ENCODE assay signal across 29 cellular contexts in the genomic region with DNA sequence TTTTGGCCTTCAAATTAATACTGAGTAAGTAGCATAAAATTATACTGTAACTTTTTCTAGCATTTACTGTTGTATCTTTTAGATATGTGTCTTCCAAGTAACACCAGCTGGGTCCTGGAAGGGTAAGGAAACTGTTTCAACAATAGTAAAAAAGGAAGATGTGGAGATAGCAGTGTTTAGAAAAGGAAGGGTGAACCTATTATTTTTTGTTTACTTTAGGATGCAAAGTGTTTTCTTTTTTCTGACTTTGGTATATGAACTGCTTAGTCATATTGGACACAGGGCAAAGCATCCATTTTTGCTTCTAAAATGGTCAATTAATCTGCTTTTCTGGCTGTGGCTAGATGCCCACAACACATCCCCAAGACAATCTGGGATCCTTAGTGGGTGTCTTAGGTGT. TPM values are rescaled to one million over a fixed set of nuclear protein-coding genes. Genes with fewer than 3 reads are reported as not detected.
"Had no signal": no experiment of that assay in that cellular context is flagged by ENCODE, and none has a peak within 500 bp of the region (broad histone marks: within the 10 kb centered on the region; RNA-seq: fewer than 3 reads in every experiment).

No MANE protein-coding gene starts in this region.

- H3K9me3 ChIP-seq: esophagus muscularis mucosa, gastrocnemius medialis, heart right ventricle, psoas muscle, testis, tibial nerve, upper lobe of right lung, vagina had no signal

- ATAC-seq: gastrocnemius medialis; heart right ventricle; sciatic nerve; stimulated activated naive B cell treated with anti-CD40 and anti-IgM and Interleukin-4, amounts not matched to agents 10 μg/mL and 1 μg/mL and 100 μg/mL, for 72 hours; stimulated activated naive CD8-positive, alpha-beta T cell treated with anti-CD3 and anti-CD28 coated beads, Interleukin-15, amount 100 ng/mL, for 72 hours; upper lobe of right lung had no signal

- H3K27me3 Mint-ChIP-seq: stimulated activated naive B cell treated with anti-CD40 and anti-IgM and Interleukin-4, amounts not matched to agents 10 μg/mL and 1 μg/mL and 100 μg/mL, for 72 hours had no signal

- DNase-seq: effector CD4-positive, alpha-beta T cell; endodermal cell; gastrocnemius medialis; heart right ventricle; hypothalamus; kidney glomerular epithelial cell; mesenchymal stem cell; midbrain; occipital lobe; psoas muscle; retina; stimulated activated CD4-positive, alpha-beta T cell treated with anti-CD3 and anti-CD28 coated beads, Interleukin-2, amount 100 ng/mL, for 24 hours; stimulated activated CD4-positive, alpha-beta T cell treated with anti-CD3 and anti-CD28 coated beads, Interleukin-4, amount 100 ng/mL, for 4 hours; stimulated activated naive B cell treated with anti-CD40 and anti-IgM and Interleukin-4, amounts not matched to agents 10 μg/mL and 1 μg/mL and 100 μg/mL, for 72 hours; stimulated activated naive CD8-positive, alpha-beta T cell treated with anti-CD3 and anti-CD28 coated beads, Interleukin-15, amount 100 ng/mL, for 72 hours; testis; upper lobe of right lung had no signal

- H3K4me3 ChIP-seq: esophagus muscularis mucosa, gastrocnemius medialis, heart right ventricle, psoas muscle, skin epidermis, testis, tibial nerve, upper lobe of right lung, vagina had no signal

- H3K4me1 ChIP-seq: upper lobe of right lung had no signal

- H3K27me3 ChIP-seq: esophagus muscularis mucosa, gastrocnemius medialis, heart right ventricle, testis, tibial nerve, upper lobe of right lung, vagina had no signal

- H3K4me3 Mint-ChIP-seq: endodermal cell; nephron; stimulated activated naive B cell treated with anti-CD40 and anti-IgM and Interleukin-4, amounts not matched to agents 10 μg/mL and 1 μg/mL and 100 μg/mL, for 72 hours; stimulated activated naive CD8-positive, alpha-beta T cell treated with anti-CD3 and anti-CD28 coated beads, Interleukin-15, amount 100 ng/mL, for 72 hours had no signal

- H3K27ac Mint-ChIP-seq: endodermal cell; nephron; stimulated activated naive CD8-positive, alpha-beta T cell treated with anti-CD3 and anti-CD28 coated beads, Interleukin-15, amount 100 ng/mL, for 72 hours had no signal

- H3K4me1 Mint-ChIP-seq: endodermal cell, nephron had no signal

- FAIRE-seq: colon, islet of Langerhans had no signal

- H3K9me3 Mint-ChIP-seq: endodermal cell; nephron; stimulated activated naive B cell treated with anti-CD40 and anti-IgM and Interleukin-4, amounts not matched to agents 10 μg/mL and 1 μg/mL and 100 μg/mL, for 72 hours; stimulated activated naive CD8-positive, alpha-beta T cell treated with anti-CD3 and anti-CD28 coated beads, Interleukin-15, amount 100 ng/mL, for 72 hours had no signal

- H3K36me3 ChIP-seq: esophagus muscularis mucosa, gastrocnemius medialis, heart right ventricle, tibial nerve, upper lobe of right lung, vagina had no signal

- H3K27ac ChIP-seq: esophagus muscularis mucosa, psoas muscle, skin epidermis, testis, tibial nerve, upper lobe of right lung, vagina had no signal

RNA-seq across cellular contexts. Expression of gene PKD2L2, which starts 5.3 kb away (rescaled TPM):
- total RNA-seq: dermis microvascular lymphatic vessel endothelial cell, endodermal cell, fibroblast of villous mesenchyme, lower leg skin, occipital lobe, sciatic nerve, subcutaneous adipose tissue, tibial nerve, upper lobe of right lung, vagina had no signal

RNA-seq across cellular contexts. Expression of gene MYOT, which starts 26.9 kb away (rescaled TPM):
- total RNA-seq: dermis microvascular lymphatic vessel endothelial cell, endodermal cell, fibroblast of villous mesenchyme, upper lobe of right lung had no signal
